In genomic region chr17:64304512-64304911, GRCh38 we compare ENCODE assay signal across 6 cellular contexts.
"Had no signal": no experiment of that assay in that cellular context is flagged by ENCODE, and none has a peak within 500 bp of the region (broad histone marks: within the 10 kb centered on the region; RNA-seq: fewer than 3 reads in every experiment).

No MANE protein-coding gene starts in this region.

- H2AFZ ChIP-seq: GM23338 had no signal

- H3K27ac Mint-ChIP-seq: GM23338, HFFc6, IgD-negative memory B cell had no signal

- DNase-seq: H9, HFFc6, KBM-7 had no signal

- H3K4me3 Mint-ChIP-seq: GM23338, H9, HFFc6, IgD-negative memory B cell had no signal

- ATAC-seq: GM23338, HCT116 had no signal

- H3K4me3 ChIP-seq: GM23338 had no signal

- H3K4me1 Mint-ChIP-seq: GM23338, H9 had no signal

- H3K36me3 Mint-ChIP-seq: IgD-negative memory B cell had no signal

- H3K4me2 ChIP-seq: GM23338 had no signal

- H3K9me3 Mint-ChIP-seq: GM23338, HFFc6, IgD-negative memory B cell had no signal
